Comparison of ENCODE assay signal across 22 cellular contexts in the genomic region with DNA sequence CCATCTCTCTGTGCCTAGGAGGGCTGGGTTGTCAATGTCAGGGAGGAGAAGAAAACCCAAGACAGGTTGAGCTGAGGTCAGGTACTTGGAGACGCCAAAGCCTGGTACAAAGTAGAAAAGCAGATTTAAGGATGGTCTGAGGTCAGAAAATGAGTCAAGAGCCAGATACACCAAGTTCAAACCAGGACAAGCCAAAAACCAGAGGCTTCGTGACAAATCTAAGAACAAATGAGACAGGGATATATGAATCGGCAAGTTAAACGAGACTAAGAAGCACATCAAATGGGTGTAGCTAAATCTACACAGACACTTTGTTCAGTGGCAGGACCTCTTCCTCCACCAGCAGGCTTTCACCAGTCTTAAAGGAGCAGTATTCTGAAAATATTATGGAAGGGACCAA. TPM values are rescaled to one million over a fixed set of nuclear protein-coding genes. Genes with fewer than 3 reads are reported as not detected.
DNase-seq lines count a peak whose midpoint lies in the region; ATAC-seq and TF ChIP-seq lines count a peak whose summit lies in the region.
"Had no signal": no experiment of that assay in that cellular context is flagged by ENCODE, and none has a peak within 500 bp of the region (broad histone marks: within the 10 kb centered on the region; RNA-seq: fewer than 3 reads in every experiment).

No MANE protein-coding gene starts in this region.

- no peaks in the 10 kb centered on the region for H3K9me3 ChIP-seq in CD4-positive, alpha-beta T cell (ENCODE audit: control insufficient read depth, low read length)
- no peaks in the 10 kb centered on the region for H3K9me3 ChIP-seq in GM23248 (ENCODE audit: low read depth)
- H3K9me3 ChIP-seq: ascending aorta, tibial artery had no signal

- no peaks in the 10 kb centered on the region for H3K9me2 ChIP-seq in GM23248 (ENCODE audit: insufficient read depth)

- intact Hi-C loops in CD4-positive, alpha-beta T cell (cut with DNase I, micrococcal nuclease), result loop anchor here (5.0 to 10.0 kb wide), 2 partner anchors 73 to 140 kb away; a partner anchor contains a TSS

- no peaks in the 10 kb centered on the region for H3K36me3 Mint-ChIP-seq in CD4-positive, alpha-beta T cell (ENCODE audit: low read depth)
- peaks cover under 1% of the 10 kb centered on the region for H3K36me3 Mint-ChIP-seq in activated CD8-positive, alpha-beta T cell treated with anti-CD3 and anti-CD28 coated beads, Interleukin-2, amount 10 ng/mL, durations not matched to agents 7 days and 5 days (ENCODE audit: low read depth)
- H3K36me3 Mint-ChIP-seq: neural progenitor cell had no signal

- H3K27ac ChIP-seq in CD4-positive, alpha-beta T cell (ENCODE audit: low read depth, low read length), result no peak overlapping the region
- no peak overlapping the region for H3K27ac ChIP-seq in GM23248
- H3K27ac ChIP-seq: ascending aorta, neural progenitor cell, tibial artery had no signal

- H3K9ac ChIP-seq in GM23248, result no peak overlapping the region
- H3K9ac ChIP-seq: neural progenitor cell had no signal

- TF ChIP-seq CTCF in CD4-positive, alpha-beta T cell (IDR thresholded peaks at IDR 0.05), result no peak
- TF ChIP-seq CTCF in omental fat pad (IDR thresholded peaks at IDR 0.05), result no peak

- no peaks in the 10 kb centered on the region for H3K9me3 Mint-ChIP-seq in CD4-positive, alpha-beta T cell
- no peaks in the 10 kb centered on the region for H3K9me3 Mint-ChIP-seq in activated CD8-positive, alpha-beta T cell treated with anti-CD3 and anti-CD28 coated beads, Interleukin-2, amount 10 ng/mL, durations not matched to agents 7 days and 5 days (ENCODE audit: insufficient read depth)
- H3K9me3 Mint-ChIP-seq: neural progenitor cell had no signal

- DNase-seq in CD4-positive, alpha-beta T cell, result no peak
- peak; percentile 20 for DNase-seq in GM23248
- no peak for DNase-seq in activated CD8-positive, alpha-beta T cell treated with anti-CD3 and anti-CD28 coated beads, Interleukin-2, amount 10 ng/mL, durations not matched to agents 7 days and 5 days
- DNase-seq in omental fat pad (ENCODE audit: low spot score), result no peak
- no peak for DNase-seq in globus pallidus (ENCODE audit: low spot score)
- DNase-seq: activated CD4-positive, CD25-positive, alpha-beta regulatory T cell; activated effector memory CD4-positive, alpha-beta T cell treated with anti-CD3 and anti-CD28 coated beads, Interleukin-2, amount 50 U/mL, for 16 hours; AML-193; effector CD8-positive, alpha-beta T cell; KBM-7; midbrain; NCI-H1048; NCI-H748 treated with DMSO at 0.1 percent for 48 hours; stimulated activated CD4-positive, alpha-beta T cell treated with anti-CD3 and anti-CD28 coated beads, Interleukin-12 subunit alpha, Interleukin-12 subunit beta, amount 100 ng/mL, for 4 hours; tibial artery had no signal

- H4K20me1 ChIP-seq in GM23248 (ENCODE audit: insufficient read depth), result no peaks in the 10 kb centered on the region

- no peaks in the 10 kb centered on the region for H3F3A ChIP-seq in GM23248 (ENCODE audit: insufficient read depth)

- POLR2A ChIA-PET in CD4-positive, alpha-beta T cell (lab: Charles Lee), result interaction anchor here (0.8 to 2.5 kb wide), 2 partner anchors 17 to 74 kb away, joined by 4 to 13 read pairs; a partner anchor contains a TSS
- POLR2A ChIA-PET in activated CD8-positive, alpha-beta T cell treated with anti-CD3 and anti-CD28 coated beads, Interleukin-2, amount 10 ng/mL, durations not matched to agents 7 days and 5 days (lab: Charles Lee), result no interaction called here

- no peaks in the 10 kb centered on the region for H3K36me3 ChIP-seq in GM23248 (ENCODE audit: low read depth)
- H3K36me3 ChIP-seq: ascending aorta, neural progenitor cell, tibial artery had no signal

- in situ Hi-C loops in GM23248 (cut with MboI), result no loop called here

- no peaks in the 10 kb centered on the region for H3K27me3 ChIP-seq in CD4-positive, alpha-beta T cell (ENCODE audit: control insufficient read depth, insufficient read depth, low read length)
- H3K27me3 ChIP-seq in GM23248 (replicated peaks; ENCODE audit: insufficient read depth), result peaks cover 23% of the 10 kb centered on the region
- H3K27me3 ChIP-seq: ascending aorta, neural progenitor cell had no signal

- no peaks in the 10 kb centered on the region for H3K79me2 ChIP-seq in GM23248 (ENCODE audit: insufficient read depth)

- no peak overlapping the region for H3K4me2 ChIP-seq in GM23248 (ENCODE audit: unreplicated experiment)
- H3K4me2 ChIP-seq: neural progenitor cell had no signal

- peaks cover 8% of the 10 kb centered on the region for H3K27me3 Mint-ChIP-seq in CD4-positive, alpha-beta T cell
- peaks cover 23% of the 10 kb centered on the region for H3K27me3 Mint-ChIP-seq in activated CD8-positive, alpha-beta T cell treated with anti-CD3 and anti-CD28 coated beads, Interleukin-2, amount 10 ng/mL, durations not matched to agents 7 days and 5 days (ENCODE audit: low read depth)

- WGBS in GM23248 (ENCODE audit: low coverage in 1 of 2, low lambda C conversion rate in 2 of 2, missing lambda C conversion rate in 2 of 2), 2 experiments, result 14 to 15% methylated on average over 4 of the region's 4 CpGs

- no peaks in the 10 kb centered on the region for H3K4me1 ChIP-seq in GM23248 (ENCODE audit: insufficient read depth)
- H3K4me1 ChIP-seq: ascending aorta, neural progenitor cell had no signal

- CTCF ChIA-PET in CD4-positive, alpha-beta T cell (lab: Charles Lee), result no interaction called here
- CTCF ChIA-PET in activated CD8-positive, alpha-beta T cell treated with anti-CD3 and anti-CD28 coated beads, Interleukin-2, amount 10 ng/mL, durations not matched to agents 7 days and 5 days (lab: Charles Lee), result interaction anchor here (1.0 to 1.7 kb wide), 4 partner anchors 9 to 120 kb away, joined by 3 to 11 read pairs (median 4); no protein-coding TSS in a partner anchor

- peaks cover 60% of the 10 kb centered on the region for H3K4me1 Mint-ChIP-seq in CD4-positive, alpha-beta T cell (ENCODE audit: low read depth)
- H3K4me1 Mint-ChIP-seq in activated CD8-positive, alpha-beta T cell treated with anti-CD3 and anti-CD28 coated beads, Interleukin-2, amount 10 ng/mL, durations not matched to agents 7 days and 5 days (ENCODE audit: low read depth), result peaks cover 64% of the 10 kb centered on the region

- H3K4me3 ChIP-seq in GM23248, result no peak overlapping the region
- H3K4me3 ChIP-seq: ascending aorta, neural progenitor cell, tibial artery had no signal

- peak overlapping the region; percentile 40 for H3K4me3 Mint-ChIP-seq in CD4-positive, alpha-beta T cell
- no peak overlapping the region for H3K4me3 Mint-ChIP-seq in activated CD8-positive, alpha-beta T cell treated with anti-CD3 and anti-CD28 coated beads, Interleukin-2, amount 10 ng/mL, durations not matched to agents 7 days and 5 days
- H3K4me3 Mint-ChIP-seq: neural progenitor cell had no signal

- ATAC-seq in CD4-positive, alpha-beta T cell (ENCODE audit: poor library complexity), result no peak
- no peak for ATAC-seq in activated CD8-positive, alpha-beta T cell treated with anti-CD3 and anti-CD28 coated beads, Interleukin-2, amount 10 ng/mL, durations not matched to agents 7 days and 5 days
- ATAC-seq in omental fat pad (ENCODE audit: low FRiP score) (peak; percentile 71), GM19395 (IDR thresholded peaks at IDR 0.05; ENCODE audit: unreplicated experiment) (no peak), GM21737 (IDR thresholded peaks at IDR 0.05; ENCODE audit: unreplicated experiment) (no peak)
- ATAC-seq: esophagus mucosa had no signal

- H2AFZ ChIP-seq in GM23248, result no peak overlapping the region
- H2AFZ ChIP-seq: neural progenitor cell had no signal

- H3K27ac Mint-ChIP-seq in CD4-positive, alpha-beta T cell, result no peak overlapping the region
- peak overlapping the region; percentile 23 for H3K27ac Mint-ChIP-seq in activated CD8-positive, alpha-beta T cell treated with anti-CD3 and anti-CD28 coated beads, Interleukin-2, amount 10 ng/mL, durations not matched to agents 7 days and 5 days
- H3K27ac Mint-ChIP-seq: neural progenitor cell had no signal

RNA-seq across cellular contexts. Expression of a gene that starts 34.2 kb away (rescaled TPM):
- not detected for total RNA-seq in CD4-positive, alpha-beta T cell
- not detected in 2 replicates for total RNA-seq in GM23248 (2014; rRNA removed; shearing (Covaris generic))
- not detected in 2 replicates for polyA plus RNA-seq in GM23248 (2016; fragmentation: Nextera tagmentation; extraction: Ambion mirVana)
- total RNA-seq in activated CD8-positive, alpha-beta T cell treated with anti-CD3 and anti-CD28 coated beads, Interleukin-2, amount 10 ng/mL, durations not matched to agents 7 days and 5 days, result not detected
- total RNA-seq in omental fat pad, result not detected
- total RNA-seq: activated CD8-positive, alpha-beta memory T cell treated with anti-CD3 and anti-CD28 coated beads for 36 hours; ascending aorta; Daoy; esophagus mucosa had no signal
